In the genomic region with DNA sequence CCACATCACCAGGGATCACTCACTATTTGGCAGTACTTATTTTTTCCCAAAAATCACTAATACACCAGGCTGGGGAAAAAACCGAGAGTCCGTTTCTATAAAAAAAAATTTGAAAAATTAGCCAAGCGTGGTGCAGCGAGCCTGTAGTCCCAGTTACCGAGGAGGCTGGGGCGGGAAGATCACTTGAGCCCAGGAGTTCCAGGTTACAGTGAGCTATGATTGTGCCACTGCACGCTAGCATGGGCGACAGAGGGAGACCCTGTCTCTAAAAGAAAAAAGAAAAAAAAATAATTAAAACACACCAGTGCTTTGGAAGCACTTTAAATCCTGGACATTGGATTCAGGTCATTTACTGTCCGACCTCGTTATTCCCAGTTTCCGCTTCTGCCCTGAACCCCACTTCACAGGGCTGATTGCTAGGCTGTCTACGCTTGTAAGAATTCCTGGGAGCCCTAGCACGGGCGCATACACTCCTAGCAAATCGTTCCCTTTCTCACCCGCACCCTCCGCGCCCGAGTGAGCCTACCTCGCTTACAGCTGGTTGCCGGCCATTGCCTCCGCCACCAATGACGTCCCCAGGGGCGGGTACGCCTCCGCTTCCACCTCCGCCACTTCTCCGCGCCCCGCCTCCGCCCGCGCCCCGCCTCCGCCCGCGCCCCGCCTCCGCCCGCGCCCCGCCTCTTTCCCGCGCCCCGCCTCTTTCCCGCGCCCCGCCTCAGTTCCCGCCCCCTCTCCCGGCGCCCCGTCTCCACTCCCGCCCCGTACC, we compare ENCODE assay signal across 8 cellular contexts. TPM values are rescaled to one million over a fixed set of nuclear protein-coding genes. Genes with fewer than 3 reads are reported as not detected.
A peak's percentile ranks its signal among the peaks of the same experiment; 100 is the strongest.
DNase-seq lines count a peak whose midpoint lies in the region; ATAC-seq and TF ChIP-seq lines count a peak whose summit lies in the region.

A gene (minus strand): TSS at position 571 of the 766 bp plus-strand sequence. CDS start 5,950 bp downstream, outside the sequence.

- CTCF ChIA-PET in naive thymus-derived CD4-positive, alpha-beta T cell (lab: Charles Lee) = no interaction called here

- H3K27me3 ChIP-seq in H9 (ENCODE audit: insufficient read depth, low read length) (no peaks in the 10 kb centered on the region), SU-DHL-6 (ENCODE audit: low read length) (no peaks in the 10 kb centered on the region)
- no peaks in the 10 kb centered on the region for H3K27me3 ChIP-seq in naive thymus-derived CD4-positive, alpha-beta T cell (ENCODE audit: control insufficient read depth in 2 of 2, insufficient read depth in 2 of 2, low read length in 2 of 2)

- no peak within 1 kb of the TSS for H4K8ac ChIP-seq in H9 (replicated peaks; ENCODE audit: insufficient read length, low read depth, low read length)

- H3K14ac ChIP-seq in H9 (ENCODE audit: insufficient read depth, low read length) = peak within 1 kb of the TSS; percentile 95

- H3K27me3 Mint-ChIP-seq in H9 (ENCODE audit: low read depth) = no peaks in the 10 kb centered on the region
- H3K27me3 Mint-ChIP-seq in naive thymus-derived CD4-positive, alpha-beta T cell = peaks cover 0 to 7% (median 0%) of the 10 kb centered on the region in 5 donors

- intact Hi-C loops in naive thymus-derived CD4-positive, alpha-beta T cell (cut with micrococcal nuclease) = loop anchor here (1.0 to 5.0 kb wide), 15 partner anchors 32 to 1832 kb away; a partner anchor contains a TSS

- peaks cover 12% of the 10 kb centered on the region for H3K23me2 ChIP-seq in H9 (ENCODE audit: insufficient read length, low read depth, low read length, poor library complexity, severe bottlenecking)

- no peaks in the 10 kb centered on the region for H3K79me1 ChIP-seq in H9 (ENCODE audit: insufficient read depth, low read depth, low read length, poor library complexity, severe bottlenecking)

- H3K36me3 ChIP-seq in SU-DHL-6 (ENCODE audit: low read length) = peaks cover 2% of the 10 kb centered on the region; the same call in 1 of the 2 replicates
- peaks cover 0 to 8% (median 0%) of the 10 kb centered on the region in 3 experiments for H3K36me3 ChIP-seq in naive thymus-derived CD4-positive, alpha-beta T cell (ENCODE audit: control insufficient read depth in 2 of 3, insufficient read depth in 3 of 3, low read length in 3 of 3)

- H2BK20ac ChIP-seq in H9 (ENCODE audit: low read depth, low read length, poor library complexity, severe bottlenecking) = no peak within 1 kb of the TSS

- H3K9me2 ChIP-seq in SU-DHL-6 (replicated peaks; ENCODE audit: insufficient read depth, low read length) = no peaks in the 10 kb centered on the region

- no peak within 1 kb of the TSS for H2BK5ac ChIP-seq in H9 (ENCODE audit: insufficient read length, low read length)

- no peaks in the 10 kb centered on the region for H3K9me3 Mint-ChIP-seq in H9
- no peaks in the 10 kb centered on the region for H3K9me3 Mint-ChIP-seq in naive thymus-derived CD4-positive, alpha-beta T cell

- H3K36me3 Mint-ChIP-seq in H9 (ENCODE audit: insufficient read depth in 1 of 3, low read depth in 3 of 3) = peaks cover 3 to 9% (median 7%) of the 10 kb centered on the region in 3 experiments; a peak in 6 of 7 replicates
- peaks cover under 1 to 16% (median 7%) of the 10 kb centered on the region in 5 donors for H3K36me3 Mint-ChIP-seq in naive thymus-derived CD4-positive, alpha-beta T cell

- peak within 1 kb of the TSS; percentile 82 for H3K18ac ChIP-seq in H9 (ENCODE audit: insufficient read length, low read depth, low read length)

- no peak within 1 kb of the TSS for H3T11ph ChIP-seq in H9 (ENCODE audit: low read length)

- ATAC-seq in naive thymus-derived CD4-positive, alpha-beta T cell = no peak

- H3K4me2 ChIP-seq in H9 (ENCODE audit: insufficient read depth, insufficient read length, low read length) = peak within 1 kb of the TSS; percentile 85
- H3K4me2 ChIP-seq in SU-DHL-6 (ENCODE audit: low read depth, low read length, poor library complexity, severe bottlenecking) = peak within 1 kb of the TSS; percentile 81

- H3K79me2 ChIP-seq in H9 (ENCODE audit: insufficient read depth, low read length) (no peaks in the 10 kb centered on the region), SU-DHL-6 (ENCODE audit: insufficient read depth, low read length) (peaks cover 5% of the 10 kb centered on the region; the same call in 1 of the 2 replicates)

- H3K27ac Mint-ChIP-seq in H9 = peak within 1 kb of the TSS; percentile 96 to 99 (median 99); a peak in 6 of 7 replicates
- H3K27ac Mint-ChIP-seq in naive thymus-derived CD4-positive, alpha-beta T cell = peak within 1 kb of the TSS; percentile 91 to 99 (median 97)

- H3K4me1 Mint-ChIP-seq in H9 = peaks cover 22 to 23% of the 10 kb centered on the region in 2 experiments
- H3K4me1 Mint-ChIP-seq in naive thymus-derived CD4-positive, alpha-beta T cell = peaks cover 24 to 36% (median 25%) of the 10 kb centered on the region in 7 donors

- H3K4me3 ChIP-seq in LNCaP clone FGC (ENCODE audit: low read depth, low read length) (peak within 1 kb of the TSS; percentile 94), SU-DHL-6 (ENCODE audit: insufficient read depth, low read length, poor library complexity, severe bottlenecking) (peak within 1 kb of the TSS; percentile 88), epithelial cell of esophagus (ENCODE audit: low read length) (peak within 1 kb of the TSS; percentile 98)
- peak within 1 kb of the TSS; percentile 95 for H3K4me3 ChIP-seq in naive thymus-derived CD4-positive, alpha-beta T cell (ENCODE audit: low read length)

- H3K4me1 ChIP-seq in H9 (ENCODE audit: insufficient read depth, low read length) = no peaks in the 10 kb centered on the region; the same call in 1 of the 2 replicates
- peaks cover 8 to 17% of the 10 kb centered on the region in 2 donors for H3K4me1 ChIP-seq in naive thymus-derived CD4-positive, alpha-beta T cell (ENCODE audit: control insufficient read depth in 2 of 2, insufficient read depth in 2 of 2, low read length in 2 of 2)

- DNase-seq in DMS 273 (lab: John Stamatoyannopoulos, UW; ENCODE audit: unreplicated experiment) (peak; percentile 98), DMS 273 treated with DMSO at 0.1 percent for 48 hours (lab: John Stamatoyannopoulos, UW) (no peak), H9 (no peak), LNCaP clone FGC (ENCODE audit: low read depth) (no peak), epithelial cell of esophagus (ENCODE audit: low read depth) (peak; percentile 22), NCI-H1694 treated with DMSO at 0.1 percent for 48 hours (lab: John Stamatoyannopoulos, UW) (no peak)
- DNase-seq in naive thymus-derived CD4-positive, alpha-beta T cell = peak in 2 of 9 donors; percentile 3 to 97

- H2AFZ ChIP-seq in H9 (ENCODE audit: low read length) (peak within 1 kb of the TSS; percentile 98), SU-DHL-6 (ENCODE audit: low read depth, low read length, severe bottlenecking) (peak within 1 kb of the TSS; percentile 96)

- no peak within 1 kb of the TSS for H3K23ac ChIP-seq in H9 (ENCODE audit: insufficient read length, low read depth, low read length)

- no CpG with 5 or more reads among the region's 54 CpGs for WGBS in H9 (ENCODE audit: extremely low coverage, insufficient read length, low lambda C conversion rate)

- no peak within 1 kb of the TSS for H4K5ac ChIP-seq in H9 (ENCODE audit: insufficient read length, low read depth, low read length)

- H2BK12ac ChIP-seq in H9 (ENCODE audit: insufficient read length, low read depth, low read length) = no peak within 1 kb of the TSS

- no peak within 1 kb of the TSS for H3K4ac ChIP-seq in H9 (ENCODE audit: low read depth, low read length)

- peak within 1 kb of the TSS; percentile 44 for H2BK120ac ChIP-seq in H9 (ENCODE audit: low read depth, low read length, poor library complexity, severe bottlenecking)

- H3F3A ChIP-seq in SU-DHL-6 (ENCODE audit: insufficient read depth) = peaks cover 19% of the 10 kb centered on the region

- peak within 1 kb of the TSS; percentile 62; the same call in 1 of the 2 replicates for H2BK15ac ChIP-seq in H9 (ENCODE audit: low read depth, low read length)

- TF ChIP-seq CTCF in H9 (conservative IDR thresholded peaks at IDR 0.05) (no peak), LNCaP clone FGC (IDR thresholded peaks at IDR 0.05; ENCODE audit: control insufficient read depth, extremely low read depth, insufficient read depth) (no peak), SU-DHL-6 (IDR thresholded peaks at IDR 0.05; ENCODE audit: insufficient read depth, low read length, poor library complexity, severe bottlenecking) (no peak), epithelial cell of esophagus (IDR thresholded peaks at IDR 0.05; ENCODE audit: insufficient read depth, low read depth, low read length, missing control alignments) (no peak)

- H3K9me3 ChIP-seq in H9 (ENCODE audit: control insufficient read depth, low read depth, low read length) (no peaks in the 10 kb centered on the region), SU-DHL-6 (ENCODE audit: insufficient read depth, low read length) (no peaks in the 10 kb centered on the region)
- no peaks in the 10 kb centered on the region for H3K9me3 ChIP-seq in naive thymus-derived CD4-positive, alpha-beta T cell (ENCODE audit: control insufficient read depth in 2 of 3, low read length in 3 of 3)

- no peak within 1 kb of the TSS for H4K91ac ChIP-seq in H9 (ENCODE audit: insufficient read length, low read depth, low read length)

- peak within 1 kb of the TSS; percentile 97 to 99 for H3K4me3 Mint-ChIP-seq in H9
- H3K4me3 Mint-ChIP-seq in naive thymus-derived CD4-positive, alpha-beta T cell = peak within 1 kb of the TSS; percentile 91 to 99 (median 99)

- H2AK5ac ChIP-seq in H9 (ENCODE audit: insufficient read length, low read length) = no peak within 1 kb of the TSS

- no peak within 1 kb of the TSS for H3K56ac ChIP-seq in H9 (ENCODE audit: insufficient read length, low read depth, low read length)

- POLR2A ChIA-PET in naive thymus-derived CD4-positive, alpha-beta T cell (lab: Charles Lee) = interaction anchor here (0.7 to 2.8 kb wide), 4 partner anchors 163 to 453 kb away, joined by 3 to 9 read pairs (median 5); a partner anchor contains a TSS

- H4K20me1 ChIP-seq in H9 (ENCODE audit: control insufficient read depth, insufficient read depth, insufficient read length) (no peaks in the 10 kb centered on the region), SU-DHL-6 (ENCODE audit: low read depth, low read length) (no peaks in the 10 kb centered on the region)

- H3K27ac ChIP-seq in H9 (ENCODE audit: insufficient read length, low read depth, low read length) (peak within 1 kb of the TSS; percentile 20), SU-DHL-6 (ENCODE audit: low read depth, low read length) (peak within 1 kb of the TSS; percentile 73)
- peak within 1 kb of the TSS; percentile 93 for H3K27ac ChIP-seq in naive thymus-derived CD4-positive, alpha-beta T cell (ENCODE audit: low read depth, low read length)

- peak within 1 kb of the TSS; percentile 94 for H3K9ac ChIP-seq in H9 (ENCODE audit: extremely low read depth, insufficient read length, low read length)
- peak within 1 kb of the TSS; percentile 85 for H3K9ac ChIP-seq in SU-DHL-6 (ENCODE audit: low read length)

RNA-seq across cellular contexts. Expression of the gene that starts here (rescaled TPM):
- 13.0 and 13.3 TPM in 2 replicates for total RNA-seq in H9 (2021)
- total RNA-seq in naive thymus-derived CD4-positive, alpha-beta T cell = 1 to 10 TPM; 2.9 to 6.1 (median 5.0) TPM
- 10 to 100 TPM in 1 of 2 donors, 1 to 10 TPM in 1; 9.5 to 13.1 TPM for polyA plus RNA-seq in naive thymus-derived CD4-positive, alpha-beta T cell

Comparison
In these comparisons a context has a peak if more than half of its experiments do, and no peak if none do; other contexts are left out.
1. DNase-seq: peak in DMS 273 (single experiment) and epithelial cell of esophagus (single experiment); none in DMS 273 treated with DMSO at 0.1 percent for 48 hours (single experiment), H9 (single experiment), LNCaP clone FGC (single experiment) and NCI-H1694 treated with DMSO at 0.1 percent for 48 hours (single experiment).
2. H3K27ac ChIP-seq: peak in every context shown above with its lines; median percentile 93 in naive thymus-derived CD4-positive, alpha-beta T cell; 73 in SU-DHL-6; 20 in H9.
3. Peak in every context shown above with its lines, with median percentiles within 50 percentile points of each other: H3K4me3 ChIP-seq.